Comparison of ENCODE assay signal across 1 cellular context in the genomic region with DNA sequence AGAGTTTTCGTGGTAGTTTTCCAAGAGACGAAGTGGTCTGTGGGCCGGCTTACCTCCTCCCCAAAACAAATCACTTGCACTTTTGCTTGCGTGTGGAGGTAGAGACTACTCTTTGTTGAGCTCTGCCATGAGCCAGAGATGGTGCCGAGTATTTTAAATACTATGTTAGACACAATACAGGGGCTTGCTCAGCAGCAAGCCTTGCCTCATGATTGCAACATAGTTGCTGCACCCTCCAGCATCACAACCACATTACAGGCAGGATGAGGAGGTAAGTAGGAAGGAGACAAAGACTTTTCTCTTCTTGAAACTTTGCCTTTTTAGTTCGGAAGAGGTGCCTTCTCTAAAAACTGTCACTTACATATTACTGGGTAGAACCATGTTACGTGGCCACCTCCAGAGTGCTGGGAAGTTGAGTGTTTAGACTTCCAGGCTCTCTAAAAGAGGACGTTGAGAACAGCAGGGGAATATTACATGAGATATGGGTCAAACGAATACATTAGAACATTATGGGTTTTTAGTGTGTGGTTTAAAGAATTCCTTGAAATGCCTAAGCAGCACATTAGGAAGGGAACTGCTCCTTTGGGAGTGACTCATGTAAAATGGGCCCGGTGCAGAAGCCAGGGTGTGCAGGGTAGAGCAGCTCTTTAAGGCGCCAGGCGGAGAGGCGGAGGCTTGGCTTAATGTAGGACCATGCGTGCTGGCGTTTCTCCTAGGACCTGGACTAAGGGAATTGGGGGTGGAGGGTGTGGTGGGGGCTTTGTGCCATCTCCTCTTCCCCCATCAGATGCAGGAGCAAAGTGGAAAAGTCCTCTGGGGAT.
TF ChIP-seq lines count a peak whose summit lies in the region.

No MANE protein-coding gene starts in this region.

TF ChIP-seq in GM23338, 12 proteins besides CTCF, POLR2A, EP300 and RAD21 (continued from another document):
- TF ChIP-seq ZNF462 (CRISPR knock-in tag; IDR thresholded peaks at IDR 0.05), result no peak
- TF ChIP-seq ZNF114 (CRISPR knock-in tag; IDR thresholded peaks at IDR 0.05), result no peak
- no peak for TF ChIP-seq REST (IDR thresholded peaks at IDR 0.05; ENCODE audit: unreplicated experiment)
- no peak for TF ChIP-seq EZH2phosphoT487 (IDR thresholded peaks at IDR 0.05; ENCODE audit: unreplicated experiment)
- no peak for TF ChIP-seq CREB1 (CRISPR knock-in tag; IDR thresholded peaks at IDR 0.05; ENCODE audit: low read depth)
- TF ChIP-seq, protein P1, sequence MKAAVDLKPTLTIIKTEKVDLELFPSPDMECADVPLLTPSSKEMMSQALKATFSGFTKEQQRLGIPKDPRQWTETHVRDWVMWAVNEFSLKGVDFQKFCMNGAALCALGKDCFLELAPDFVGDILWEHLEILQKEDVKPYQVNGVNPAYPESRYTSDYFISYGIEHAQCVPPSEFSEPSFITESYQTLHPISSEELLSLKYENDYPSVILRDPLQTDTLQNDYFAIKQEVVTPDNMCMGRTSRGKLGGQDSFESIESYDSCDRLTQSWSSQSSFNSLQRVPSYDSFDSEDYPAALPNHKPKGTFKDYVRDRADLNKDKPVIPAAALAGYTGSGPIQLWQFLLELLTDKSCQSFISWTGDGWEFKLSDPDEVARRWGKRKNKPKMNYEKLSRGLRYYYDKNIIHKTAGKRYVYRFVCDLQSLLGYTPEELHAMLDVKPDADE (IDR thresholded peaks at IDR 0.05), result no peak
- no peak for TF ChIP-seq NANOG (IDR thresholded peaks at IDR 0.05; ENCODE audit: borderline replicate concordance)
- TF ChIP-seq ZNF331 (CRISPR knock-in tag; IDR thresholded peaks at IDR 0.05; ENCODE audit: low read depth), result no peak
- TF ChIP-seq STAT1 (IDR thresholded peaks at IDR 0.05; ENCODE audit: unreplicated experiment), result no peak
- no peak for TF ChIP-seq POLR2AphosphoS5 (IDR thresholded peaks at IDR 0.05; ENCODE audit: low read depth)
